8 cellular contexts compared by ENCODE assay signal in genomic region chr4:51845055-51845426, GRCh38. TPM values are rescaled to one million over a fixed set of nuclear protein-coding genes. Genes with fewer than 3 reads are reported as not detected.
DNase-seq lines count a peak whose midpoint lies in the region; ATAC-seq and TF ChIP-seq lines count a peak whose summit lies in the region.

No MANE protein-coding gene starts in this region.

- ATAC-seq in HG03025 (IDR thresholded peaks at IDR 0.05; ENCODE audit: low FRiP score, unreplicated experiment): no peak

- WGBS in adrenal gland, 4 donors: 36 to 53% (median 47%) methylated on average over 6 of the region's 6 CpGs

- peak overlapping the region; percentile 10 for H3K27ac Mint-ChIP-seq in T-helper 2 cell treated with Interferon-gamma antibody and Interleukin-4, amounts not matched to agents 5 μg/mL and 100 μg/mL, for 36 hours

- H3K36me3 Mint-ChIP-seq in T-helper 2 cell treated with Interferon-gamma antibody and Interleukin-4, amounts not matched to agents 5 μg/mL and 100 μg/mL, for 36 hours (ENCODE audit: low read depth): peaks cover 10% of the 10 kb centered on the region

- TF ChIP-seq POLR2A in adrenal gland (IDR thresholded peaks at IDR 0.05): no peak

- H3K4me3 ChIP-seq in adrenal gland (peak overlapping the region in 2 of 4 donors; percentile 81 to 88), kidney epithelial cell (ENCODE audit: low read depth, low read length) (peak overlapping the region; percentile 90)

- no peak for DNase-seq in T-helper 2 cell treated with Interferon-gamma antibody and Interleukin-4, amounts not matched to agents 5 μg/mL and 100 μg/mL, for 36 hours (ENCODE audit: low spot score)
- no peak for DNase-seq in T-helper 2 cell
- no peak for DNase-seq in adrenal gland
- DNase-seq in kidney epithelial cell (ENCODE audit: low read depth): no peak
- DNase-seq in NCI-H1694 (lab: John Stamatoyannopoulos, UW): no peak
- DNase-seq in Kasumi-1 (lab: John Stamatoyannopoulos, UW): no peak

- no peak for TF ChIP-seq CTCF in adrenal gland (IDR thresholded peaks at IDR 0.05)
- TF ChIP-seq CTCF in kidney epithelial cell (IDR thresholded peaks at IDR 0.05; ENCODE audit: insufficient read depth, low read length, poor library complexity, severe bottlenecking): no peak

- no peaks in the 10 kb centered on the region for H3K27me3 Mint-ChIP-seq in T-helper 2 cell treated with Interferon-gamma antibody and Interleukin-4, amounts not matched to agents 5 μg/mL and 100 μg/mL, for 36 hours (ENCODE audit: low read depth)

- H3K27ac ChIP-seq in adrenal gland: peak overlapping the region; percentile 63 to 96 (median 94)
- H3K27ac ChIP-seq in temporal lobe (ENCODE audit: low read depth, low read length): peak overlapping the region; percentile 55

- no peaks in the 10 kb centered on the region for H3K9me3 Mint-ChIP-seq in T-helper 2 cell treated with Interferon-gamma antibody and Interleukin-4, amounts not matched to agents 5 μg/mL and 100 μg/mL, for 36 hours

- no peaks in the 10 kb centered on the region for H3K9me3 ChIP-seq in adrenal gland (replicated peaks in 1 of 3)

- no peaks in the 10 kb centered on the region for H3K27me3 ChIP-seq in adrenal gland
- no peaks in the 10 kb centered on the region for H3K27me3 ChIP-seq in kidney epithelial cell (ENCODE audit: control insufficient read depth, insufficient read depth, low read length)

- H3K36me3 ChIP-seq in adrenal gland (replicated peaks in 1 of 2) (no peaks in the 10 kb centered on the region), kidney epithelial cell (ENCODE audit: control insufficient read depth, insufficient read depth, low read length) (no peaks in the 10 kb centered on the region)

- intact Hi-C loops in adrenal gland (cut with DNase I): no loop called here

- H3K4me1 ChIP-seq in adrenal gland (replicated peaks in 1 of 2): peaks cover 5 to 15% of the 10 kb centered on the region in 2 donors

- peak overlapping the region; percentile 86 for H3K4me3 Mint-ChIP-seq in T-helper 2 cell treated with Interferon-gamma antibody and Interleukin-4, amounts not matched to agents 5 μg/mL and 100 μg/mL, for 36 hours

- H3K4me1 Mint-ChIP-seq in T-helper 2 cell treated with Interferon-gamma antibody and Interleukin-4, amounts not matched to agents 5 μg/mL and 100 μg/mL, for 36 hours (ENCODE audit: low read depth): peaks cover 17% of the 10 kb centered on the region

RNA-seq across cellular contexts. Expression of gene DCUN1D4, which starts 2.1 kb away (rescaled TPM):
- total RNA-seq in adrenal gland (10 to 100 TPM; 25.0 to 86.2 (median 54.0) TPM), kidney epithelial cell (19.7 and 26.1 TPM in 2 replicates), temporal lobe (75.2 TPM)
- 10 to 100 TPM; 33.8 to 55.6 (median 43.5) TPM for polyA plus RNA-seq in adrenal gland
